Comparison of ENCODE assay signal across 2 cellular contexts in the genomic region with DNA sequence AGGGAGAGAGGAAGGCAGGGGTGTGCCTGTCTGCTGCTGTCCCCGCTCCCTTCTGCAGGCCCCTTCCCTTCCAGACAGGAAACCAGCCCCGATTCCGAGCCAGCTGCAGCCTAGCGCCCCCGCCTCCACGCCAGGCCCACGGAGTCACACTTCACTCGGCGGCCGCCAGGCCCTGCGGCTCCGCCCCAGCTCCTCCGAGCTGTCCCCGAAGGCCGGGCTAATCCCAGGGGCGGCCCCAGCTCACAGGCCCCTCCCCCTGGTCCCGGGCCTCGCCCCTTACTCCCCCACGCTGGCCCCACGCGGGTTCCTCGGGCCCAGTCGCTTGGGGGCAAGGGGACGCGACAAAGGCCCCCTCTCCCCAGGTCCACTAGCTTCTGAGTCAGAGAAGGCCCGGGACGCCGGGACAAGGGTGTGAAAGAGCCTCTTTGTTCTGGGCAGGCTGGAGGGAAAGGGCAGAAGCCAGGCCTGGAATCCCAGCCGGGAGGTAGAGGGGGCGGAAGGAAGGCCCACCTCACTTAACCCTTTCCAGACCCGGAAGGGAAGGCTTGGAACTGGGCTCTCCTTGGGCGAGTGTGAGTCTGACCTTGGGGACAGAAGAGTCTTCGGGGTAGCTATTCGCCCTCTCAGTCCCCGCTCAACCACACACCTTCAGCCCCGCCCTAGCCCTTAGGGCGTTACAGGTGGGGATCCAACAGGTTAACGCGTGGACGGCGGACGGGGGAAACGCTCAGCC.
TF ChIP-seq lines count a peak whose summit lies in the region.

No MANE protein-coding gene starts in this region.

TF ChIP-seq in HCT116, 20 proteins besides CTCF, POLR2A, EP300 and RAD21:
- TF ChIP-seq TCF7L2 (IDR thresholded peaks at IDR 0.05; ENCODE audit: borderline replicate concordance, extremely low read depth, insufficient read depth, insufficient read length) (peak; percentile 90), YY1 (IDR thresholded peaks at IDR 0.05; ENCODE audit: extremely low read depth, insufficient replicate concordance, low read depth, low read length) (peak; percentile 34), SIN3A (IDR thresholded peaks at IDR 0.05; ENCODE audit: low read depth) (no peak), EZH2 (IDR thresholded peaks at IDR 0.05) (no peak), ZFX (IDR thresholded peaks at IDR 0.05) (peak; percentile 82)

TF ChIP-seq in SK-N-SH treated with all-trans-retinoic acid at 6 μM for 48 hours, 23 proteins besides CTCF, POLR2A, EP300 and RAD21:
- no peak for TF ChIP-seq ZNF565 (CRISPR knock-in tag; conservative IDR thresholded peaks at IDR 0.05; ENCODE audit: low read depth)
- no peak for TF ChIP-seq ISL1 (CRISPR knock-in tag; IDR thresholded peaks at IDR 0.05)
- TF ChIP-seq CREB5 (CRISPR knock-in tag; IDR thresholded peaks at IDR 0.05; ENCODE audit: low read depth) = no peak
- TF ChIP-seq, protein P1, sequence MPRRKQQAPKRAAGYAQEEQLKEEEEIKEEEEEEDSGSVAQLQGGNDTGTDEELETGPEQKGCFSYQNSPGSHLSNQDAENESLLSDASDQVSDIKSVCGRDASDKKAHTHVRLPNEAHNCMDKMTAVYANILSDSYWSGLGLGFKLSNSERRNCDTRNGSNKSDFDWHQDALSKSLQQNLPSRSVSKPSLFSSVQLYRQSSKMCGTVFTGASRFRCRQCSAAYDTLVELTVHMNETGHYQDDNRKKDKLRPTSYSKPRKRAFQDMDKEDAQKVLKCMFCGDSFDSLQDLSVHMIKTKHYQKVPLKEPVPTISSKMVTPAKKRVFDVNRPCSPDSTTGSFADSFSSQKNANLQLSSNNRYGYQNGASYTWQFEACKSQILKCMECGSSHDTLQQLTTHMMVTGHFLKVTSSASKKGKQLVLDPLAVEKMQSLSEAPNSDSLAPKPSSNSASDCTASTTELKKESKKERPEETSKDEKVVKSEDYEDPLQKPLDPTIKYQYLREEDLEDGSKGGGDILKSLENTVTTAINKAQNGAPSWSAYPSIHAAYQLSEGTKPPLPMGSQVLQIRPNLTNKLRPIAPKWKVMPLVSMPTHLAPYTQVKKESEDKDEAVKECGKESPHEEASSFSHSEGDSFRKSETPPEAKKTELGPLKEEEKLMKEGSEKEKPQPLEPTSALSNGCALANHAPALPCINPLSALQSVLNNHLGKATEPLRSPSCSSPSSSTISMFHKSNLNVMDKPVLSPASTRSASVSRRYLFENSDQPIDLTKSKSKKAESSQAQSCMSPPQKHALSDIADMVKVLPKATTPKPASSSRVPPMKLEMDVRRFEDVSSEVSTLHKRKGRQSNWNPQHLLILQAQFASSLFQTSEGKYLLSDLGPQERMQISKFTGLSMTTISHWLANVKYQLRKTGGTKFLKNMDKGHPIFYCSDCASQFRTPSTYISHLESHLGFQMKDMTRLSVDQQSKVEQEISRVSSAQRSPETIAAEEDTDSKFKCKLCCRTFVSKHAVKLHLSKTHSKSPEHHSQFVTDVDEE (CRISPR knock-in tag; IDR thresholded peaks at IDR 0.05) = 0 out of 2 replicates have a peak, but pooled peaks have one; percentile 23
